1 cellular context compared by ENCODE assay signal in genomic region chr4:78065514-78066192, GRCh38.
TF ChIP-seq lines count a peak whose summit lies in the region.

No MANE protein-coding gene starts in this region.

TF ChIP-seq in GM23338, 12 proteins besides CTCF, POLR2A, EP300 and RAD21:
- no peak for TF ChIP-seq ZNF462 (CRISPR knock-in tag; IDR thresholded peaks at IDR 0.05)
